Comparison of ENCODE assay signal across 16 cellular contexts in genomic region chr15:55999635-56000034, GRCh38.
"Had no signal": no experiment of that assay in that cellular context is flagged by ENCODE, and none has a peak within 500 bp of the region (broad histone marks: within the 10 kb centered on the region; RNA-seq: fewer than 3 reads in every experiment).

No MANE protein-coding gene starts in this region.

- H3K27ac ChIP-seq: brain microvascular endothelial cell, left lung, neural progenitor cell, psoas muscle, right lobe of liver, thyroid gland had no signal

- H3K36me3 ChIP-seq: brain microvascular endothelial cell, left lung, neural progenitor cell, right lobe of liver, thyroid gland had no signal

- ATAC-seq: activated T-cell treated with anti-CD3 and anti-CD28 coated beads, Interleukin-2, amount 50 U/mL, for 72 hours; left lung; psoas muscle; right lobe of liver had no signal

- H3K9ac ChIP-seq: neural progenitor cell had no signal

- H3K9me3 ChIP-seq: left lung, psoas muscle, right lobe of liver, thyroid gland had no signal

- H3K4me3 ChIP-seq: left lung, neural progenitor cell, psoas muscle, right lobe of liver, thyroid gland had no signal

- H3K27me3 ChIP-seq: brain microvascular endothelial cell, left lung, right lobe of liver, thyroid gland had no signal

- DNase-seq: activated CD4-positive, alpha-beta T cell treated with anti-CD3 and anti-CD28 coated beads, Interleukin-2, amount 10 ng/mL, durations not matched to agents 7 days and 5 days; activated CD8-positive, alpha-beta memory T cell treated with anti-CD3 and anti-CD28 coated beads, Interleukin-2, amount 50 U/mL, for 48 hours; activated gamma-delta T cell treated with Interleukin-2 at 50 U/mL for 16 hours; activated naive CD8-positive, alpha-beta T cell treated with anti-CD3 and anti-CD28 coated beads for 36 hours; activated T-cell treated with anti-CD3 and anti-CD28 coated beads, Interleukin-2, amount 50 U/mL, for 72 hours; amygdala; brain microvascular endothelial cell; cerebellar nuclear complex; effector memory CD4-positive, alpha-beta T cell; kidney; left lung; naive B cell; psoas muscle; right lobe of liver; thyroid gland had no signal

- H2AFZ ChIP-seq: neural progenitor cell had no signal

- H3K4me1 ChIP-seq: left lung, neural progenitor cell, right lobe of liver, thyroid gland had no signal

- H3K4me2 ChIP-seq: neural progenitor cell had no signal
